In the genomic region with DNA sequence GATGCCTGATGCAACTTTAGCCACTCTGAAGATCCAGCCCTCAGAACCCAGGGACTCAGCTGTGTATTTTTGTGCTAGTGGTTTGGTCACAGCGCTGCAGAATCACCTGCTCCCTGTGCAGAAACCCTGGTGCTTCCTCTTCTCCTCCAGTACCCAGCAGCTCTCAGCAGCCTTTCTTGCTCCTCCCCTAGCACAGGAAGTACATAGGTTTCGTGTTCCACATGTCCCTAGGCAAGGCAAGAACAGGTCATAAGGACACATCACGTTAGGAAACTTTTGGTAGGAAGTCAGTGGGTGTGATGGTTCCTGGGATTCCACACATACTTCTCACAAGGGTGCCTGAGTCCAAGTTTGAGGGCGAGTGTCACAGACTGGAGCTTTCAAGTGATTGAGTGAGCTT, we compare ENCODE assay signal across 8 cellular contexts.
DNase-seq lines count a peak whose midpoint lies in the region; ATAC-seq and TF ChIP-seq lines count a peak whose summit lies in the region.
"Had no signal": no experiment of that assay in that cellular context is flagged by ENCODE, and none has a peak within 500 bp of the region (broad histone marks: within the 10 kb centered on the region; RNA-seq: fewer than 3 reads in every experiment).

No MANE protein-coding gene starts in this region.

- H3K27me3 ChIP-seq in OCI-LY1 (ENCODE audit: insufficient read depth, low read length) (no peaks in the 10 kb centered on the region), foreskin keratinocyte (no peaks in the 10 kb centered on the region)
- H3K27me3 ChIP-seq: upper lobe of left lung had no signal

- H3K4me2 ChIP-seq in OCI-LY1 (ENCODE audit: low read length), result peak overlapping the region; percentile 16; the same call in 1 of the 2 replicates

- H3K9ac ChIP-seq in OCI-LY1 (ENCODE audit: low read length), result no peak overlapping the region

- H3K79me2 ChIP-seq in OCI-LY1 (ENCODE audit: insufficient read depth, low read length), result no peaks in the 10 kb centered on the region

- no peaks in the 10 kb centered on the region for H4K20me1 ChIP-seq in OCI-LY1 (ENCODE audit: insufficient read depth, low read length)

- H3K9me2 ChIP-seq in OCI-LY1 (ENCODE audit: low read depth, low read length), result no peaks in the 10 kb centered on the region

- H3K4me1 ChIP-seq in OCI-LY1 (ENCODE audit: insufficient read depth, low read length, severe bottlenecking) (no peaks in the 10 kb centered on the region), foreskin keratinocyte (peaks cover 11% of the 10 kb centered on the region)
- H3K4me1 ChIP-seq: upper lobe of left lung had no signal

- H3K9me3 ChIP-seq in OCI-LY1 (ENCODE audit: low read length), result no peaks in the 10 kb centered on the region
- H3K9me3 ChIP-seq: upper lobe of left lung had no signal

- H3K4me3 ChIP-seq in OCI-LY1 (ENCODE audit: low read depth, low read length, poor library complexity, severe bottlenecking), result no peak overlapping the region
- H3K4me3 ChIP-seq: upper lobe of left lung had no signal

- no peak overlapping the region for H2AFZ ChIP-seq in OCI-LY1 (ENCODE audit: low read length)

- DNase-seq in foreskin keratinocyte (peak in 1 of 2 donors; percentile 56), omental fat pad (ENCODE audit: low spot score) (no peak), HCEC 1CT (no peak), ACHN (no peak)

- H3K36me3 ChIP-seq in OCI-LY1 (ENCODE audit: insufficient read depth, low read length), result no peaks in the 10 kb centered on the region
- H3K36me3 ChIP-seq: upper lobe of left lung had no signal

- H3F3A ChIP-seq in OCI-LY1 (ENCODE audit: insufficient read depth, low read length), result no peaks in the 10 kb centered on the region

- no peak overlapping the region for H3K27ac ChIP-seq in OCI-LY1 (ENCODE audit: low read depth, low read length, poor library complexity, severe bottlenecking)
- H3K27ac ChIP-seq in foreskin keratinocyte, result no peak overlapping the region
- H3K27ac ChIP-seq: upper lobe of left lung had no signal

- in situ Hi-C loops in ACHN (cut with HindIII; ENCODE audit: low pct_ligation_motif_present, low pct_unique_long_range_greater_than_20kb, low sequenced_read_pairs), result no loop called here

- ATAC-seq in GM18909 (IDR thresholded peaks at IDR 0.05; ENCODE audit: poor library complexity, unreplicated experiment), result peak; percentile 73
- ATAC-seq in HG02763 (IDR thresholded peaks at IDR 0.05; ENCODE audit: unreplicated experiment), result peak; percentile 78
- ATAC-seq in foreskin keratinocyte, result peak; percentile 18
- ATAC-seq in omental fat pad (ENCODE audit: low FRiP score), result no peak

- no peak for TF ChIP-seq CTCF in OCI-LY1 (IDR thresholded peaks at IDR 0.05; ENCODE audit: low read length)
- no peak for TF ChIP-seq CTCF in foreskin keratinocyte (conservative IDR thresholded peaks at IDR 0.05)
- no peak for TF ChIP-seq CTCF in omental fat pad (IDR thresholded peaks at IDR 0.05)
